ENCODE assay signal across 26 cellular contexts in genomic region chr16:76176616-76177015, GRCh38.
"Had no signal": no experiment of that assay in that cellular context is flagged by ENCODE, and none has a peak within 500 bp of the region (broad histone marks: within the 10 kb centered on the region; RNA-seq: fewer than 3 reads in every experiment).

No MANE protein-coding gene starts in this region.

- H3K4me3 ChIP-seq: adrenal gland, breast epithelium, SJSA1 had no signal

- H3K27me3 ChIP-seq: adrenal gland, breast epithelium, SJSA1 had no signal

- H3K36me3 ChIP-seq: adrenal gland, breast epithelium, SJSA1 had no signal

- DNase-seq: activated CD4-positive, alpha-beta T cell treated with anti-CD3 and anti-CD28 coated beads for 48 hours; activated CD4-positive, alpha-beta T cell treated with anti-CD3 and anti-CD28 coated beads, Interleukin-2, amount 50 U/mL, for 4 hours; activated CD4-positive, CD25-positive, alpha-beta regulatory T cell treated with anti-CD3 and anti-CD28 coated beads, Interleukin-2, amount 50 U/mL, for 72 hours; activated CD8-positive, alpha-beta memory T cell treated with anti-CD3 and anti-CD28 coated beads, Interleukin-2, amount 50 U/mL, for 48 hours; activated CD8-positive, alpha-beta T cell treated with anti-CD3 and anti-CD28 coated beads, Interleukin-2, amount 10 ng/mL, durations not matched to agents 7 days and 5 days; activated naive CD4-positive, alpha-beta T cell treated with anti-CD3 and anti-CD28 coated beads, Interleukin-2, amount 50 U/mL, for 16 hours; activated naive CD8-positive, alpha-beta T cell treated with anti-CD3 and anti-CD28 coated beads, Interleukin-2, amount 10 ng/mL, durations not matched to agents 7 days and 5 days; activated T-cell treated with anti-CD3 and anti-CD28 coated beads, Interleukin-2, amount 50 U/mL, for 1 hour; adrenal gland; anterior cingulate cortex; NCI-H1092 treated with DMSO at 0.1 percent for 48 hours; NCI-H1417 treated with DMSO at 0.1 percent for 48 hours; NCI-H1694; NCI-H2029; NCI-H2107; NCI-H2171 treated with DMSO at 0.1 percent for 48 hours; NCI-H226; NCI-H526; NCI-H774; SHP77; T-helper 17 cell; T-helper 9 cell had no signal

- H3K4me1 ChIP-seq: adrenal gland, breast epithelium, SJSA1 had no signal

- H3K27ac ChIP-seq: adrenal gland, breast epithelium, SJSA1 had no signal

- H3K9me3 ChIP-seq: adrenal gland, breast epithelium had no signal

- ATAC-seq: activated CD8-positive, alpha-beta T cell treated with anti-CD3 and anti-CD28 coated beads, Interleukin-2, amount 10 ng/mL, durations not matched to agents 7 days and 5 days; Panc1; T-helper 17 cell; WTC11 had no signal
